ENCODE assay signal across 9 cellular contexts in genomic region chr17:38601539-38602351, GRCh38. TPM values are rescaled to one million over a fixed set of nuclear protein-coding genes. Genes with fewer than 3 reads are reported as not detected.
DNase-seq lines count a peak whose midpoint lies in the region; ATAC-seq and TF ChIP-seq lines count a peak whose summit lies in the region.
"Had no signal": no experiment of that assay in that cellular context is flagged by ENCODE, and none has a peak within 500 bp of the region (broad histone marks: within the 10 kb centered on the region; RNA-seq: fewer than 3 reads in every experiment).

No MANE protein-coding gene starts in this region.

- H3K36me3 ChIP-seq in HCT116 (ENCODE audit: control insufficient read depth in 1 of 2, insufficient read depth in 2 of 2, low read length in 2 of 2), result no peaks in the 10 kb centered on the region
- no peaks in the 10 kb centered on the region for H3K36me3 ChIP-seq in colonic mucosa
- no peaks in the 10 kb centered on the region for H3K36me3 ChIP-seq in parathyroid adenoma (ENCODE audit: control insufficient read depth, insufficient read depth, low read length)
- H3K36me3 ChIP-seq: thyroid gland had no signal

- ATAC-seq in HCT116 (no peak), HG03139 (IDR thresholded peaks at IDR 0.05; ENCODE audit: unreplicated experiment) (no peak), HG03196 (IDR thresholded peaks at IDR 0.05; ENCODE audit: unreplicated experiment) (no peak)
- ATAC-seq in activated CD4-positive, CD25-positive, alpha-beta regulatory T cell treated with anti-CD3 and anti-CD28 coated beads, Interleukin-2, amount 50 U/mL, for 24 hours, result no peak

- H3K4me1 ChIP-seq in HCT116 (ENCODE audit: control insufficient read depth in 1 of 2, insufficient read depth in 2 of 2, low read length in 2 of 2) (peaks cover 17 to 40% of the 10 kb centered on the region in 2 experiments), colonic mucosa (peaks cover 4% of the 10 kb centered on the region), parathyroid adenoma (peaks cover 2% of the 10 kb centered on the region)

- DNase-seq in HCT116 (ENCODE audit: low read depth, low spot score) (no peak), NCI-H2029 (lab: John Stamatoyannopoulos, UW) (peak; percentile 75), colonic mucosa (peak; percentile 86)
- DNase-seq: activated CD4-positive, alpha-beta memory T cell treated with anti-CD3 and anti-CD28 coated beads, Interleukin-2, amount 10 ng/mL, durations not matched to agents 7 days and 5 days; thyroid gland had no signal

- no TSS peak for BruUV-seq in HCT116 (replicated peaks; lab: Mats Ljungman, UMichigan)

- H2AFZ ChIP-seq in HCT116 (ENCODE audit: low read depth, low read length, poor library complexity, severe bottlenecking) (no peak overlapping the region), parathyroid adenoma (peak overlapping the region; percentile 53)

- POLR2A ChIA-PET in HCT116 (lab: Charles Lee), result no interaction called here

- CTCF ChIA-PET in HCT116 (lab: Charles Lee), result interaction anchor here (1.0 to 1.3 kb wide), 2 partner anchors 44 to 178 kb away, joined by 3 read pairs; no protein-coding TSS in a partner anchor

- H3K4me2 ChIP-seq in HCT116 (ENCODE audit: low read length) (peak overlapping the region; percentile 65), parathyroid adenoma (ENCODE audit: low read length) (peak overlapping the region; percentile 26)

- TF ChIP-seq CTCF in HCT116 (IDR thresholded peaks at IDR 0.05 in 2 of 3, conservative IDR thresholded peaks at IDR 0.05 in 1 of 3; ENCODE audit: borderline replicate concordance in 1 of 3, insufficient read depth in 1 of 3, low read depth in 2 of 3, low read length in 2 of 3) (no peak), colonic mucosa (IDR thresholded peaks at IDR 0.05) (no peak), parathyroid adenoma (IDR thresholded peaks at IDR 0.05) (no peak)

- H3K9ac ChIP-seq in HCT116 (ENCODE audit: low read length) (peak overlapping the region; percentile 3; the same call in 1 of the 2 replicates), colonic mucosa (ENCODE audit: low read depth in 2 of 2, low read length in 2 of 2) (peak overlapping the region in 1 of 2 donors; percentile 53), parathyroid adenoma (no peak overlapping the region)

- H3K9me2 ChIP-seq in HCT116 (ENCODE audit: insufficient read depth), result no peaks in the 10 kb centered on the region

- H3K79me2 ChIP-seq in HCT116 (ENCODE audit: insufficient read depth, low read length), result no peaks in the 10 kb centered on the region
- H3K79me2 ChIP-seq in parathyroid adenoma, result no peaks in the 10 kb centered on the region

- no peaks in the 10 kb centered on the region for H3K27me3 ChIP-seq in HCT116 (ENCODE audit: insufficient read depth, low read length)
- peaks cover 4% of the 10 kb centered on the region for H3K27me3 ChIP-seq in colonic mucosa
- H3K27me3 ChIP-seq in parathyroid adenoma (ENCODE audit: control insufficient read depth, insufficient read depth, low read length), result no peaks in the 10 kb centered on the region
- H3K27me3 ChIP-seq: thyroid gland had no signal

- H3K27ac ChIP-seq in HCT116 (ENCODE audit: low read depth, low read length), result no peak overlapping the region; the same call in 1 of the 2 replicates
- H3K27ac ChIP-seq in colonic mucosa, result no peak overlapping the region
- no peak overlapping the region for H3K27ac ChIP-seq in parathyroid adenoma
- H3K27ac ChIP-seq: thyroid gland had no signal

- RAD21 ChIA-PET in HCT116 (lab: Charles Lee; ENCODE audit: low non-redundant PET in 1 of 2, low total read pairs in 2 of 2, uncharacterized antibody in 2 of 2, unreplicated experiment in 2 of 2), result no interaction called here

- no peaks in the 10 kb centered on the region for H4K20me1 ChIP-seq in HCT116 (ENCODE audit: insufficient read depth)

- peak; percentile 40 for TF ChIP-seq POLR2A in HCT116 (IDR thresholded peaks at IDR 0.05; ENCODE audit: borderline replicate concordance, extremely low read depth, insufficient read depth, insufficient read length)

- intact Hi-C loops in HCT116 (cut with micrococcal nuclease) (no loop called here), colonic mucosa (cut with DNase I) (no loop called here)

- H3K9me3 ChIP-seq in HCT116 (ENCODE audit: control insufficient read depth in 1 of 2, insufficient read depth in 1 of 2, low read depth in 1 of 2, low read length in 2 of 2) (no peaks in the 10 kb centered on the region), colonic mucosa (no peaks in the 10 kb centered on the region), parathyroid adenoma (ENCODE audit: control insufficient read depth, low read length) (no peaks in the 10 kb centered on the region)
- H3K9me3 ChIP-seq: thyroid gland had no signal

- TF ChIP-seq RAD21 in HCT116 (IDR thresholded peaks at IDR 0.05; ENCODE audit: low read depth), result no peak

- H3K4me3 ChIP-seq in HCT116 (replicated peaks in 1 of 2; ENCODE audit: low read depth in 1 of 2, low read length in 2 of 2) (no peak overlapping the region), colonic mucosa (no peak overlapping the region), parathyroid adenoma (ENCODE audit: low read depth, low read length) (no peak overlapping the region)
- H3K4me3 ChIP-seq: thyroid gland had no signal

TF ChIP-seq in HCT116, 20 proteins besides CTCF, POLR2A, EP300 and RAD21:
- TF ChIP-seq MAX (IDR thresholded peaks at IDR 0.05) (no peak), CBX3 (IDR thresholded peaks at IDR 0.05; ENCODE audit: low read depth) (no peak), ATF3 (IDR thresholded peaks at IDR 0.05) (no peak), ZBTB33 (IDR thresholded peaks at IDR 0.05; ENCODE audit: extremely low read depth, insufficient replicate concordance, low read length) (no peak), SRF (IDR thresholded peaks at IDR 0.05; ENCODE audit: low read depth) (no peak), ELF1 (IDR thresholded peaks at IDR 0.05; ENCODE audit: borderline replicate concordance, low read depth) (no peak), FOSL1 (IDR thresholded peaks at IDR 0.05; ENCODE audit: low read depth) (no peak), EZH2 (IDR thresholded peaks at IDR 0.05) (no peak), EZH2phosphoT487 (IDR thresholded peaks at IDR 0.05; ENCODE audit: borderline replicate concordance) (no peak), ZFX (IDR thresholded peaks at IDR 0.05) (no peak), JUND (IDR thresholded peaks at IDR 0.05) (no peak), REST (IDR thresholded peaks at IDR 0.05; ENCODE audit: low read depth) (no peak), POLR2AphosphoS5 (IDR thresholded peaks at IDR 0.05; ENCODE audit: low read depth, low read length) (no peak), SIN3A (IDR thresholded peaks at IDR 0.05; ENCODE audit: low read depth) (no peak), ZNF274 (IDR thresholded peaks at IDR 0.05; ENCODE audit: low read depth, low read length) (no peak)

RNA-seq across cellular contexts. Expression of gene SRCIN1, which starts 4.0 kb away (rescaled TPM):
- 10.5 TPM for total RNA-seq in HCT116 (2021; ENCODE audit: unreplicated experiment)
- polyA plus RNA-seq in HCT116 (2012), result 5.3 and 6.6 TPM in 2 replicates
- 1 to 10 TPM; 1.1 to 4.2 TPM for total RNA-seq in colonic mucosa
